Comparison of ENCODE assay signal across 8 cellular contexts in genomic region chr7:26399309-26399610, GRCh38.
A peak's percentile ranks its signal among the peaks of the same experiment; 100 is the strongest.
DNase-seq lines count a peak whose midpoint lies in the region; ATAC-seq and FAIRE-seq lines count a peak whose summit lies in the region.

No MANE protein-coding gene starts in this region.

- H3K27ac Mint-ChIP-seq in activated naive CD4-positive, alpha-beta T cell treated with anti-CD3 and anti-CD28 coated beads for 36 hours: no peak overlapping the region
- H3K27ac Mint-ChIP-seq in activated naive CD4-positive, alpha-beta T cell treated with anti-CD3 and anti-CD28 coated beads, Interleukin-2, amount 50 U/mL, for 72 hours: peak overlapping the region in 1 of 2 donors; percentile 20
- H3K27ac Mint-ChIP-seq in activated T-helper 17 cell treated with anti-CD3 and anti-CD28 coated beads, Interleukin-2, amount 50 U/mL, for 72 hours: no peak overlapping the region

- CTCF ChIA-PET in activated naive CD4-positive, alpha-beta T cell treated with anti-CD3 and anti-CD28 coated beads for 36 hours (lab: Charles Lee): interaction anchor here (1.4 to 1.7 kb wide), 2 partner anchors 10 to 22 kb away, joined by 4 read pairs; no protein-coding TSS in a partner anchor

- no peak for FAIRE-seq in urothelium cell line (lab: Jason Lieb, UNC)

- H3K27me3 Mint-ChIP-seq in activated naive CD4-positive, alpha-beta T cell treated with anti-CD3 and anti-CD28 coated beads for 36 hours (ENCODE audit: low read depth): peaks cover 37% of the 10 kb centered on the region
- peaks cover 36% of the 10 kb centered on the region for H3K27me3 Mint-ChIP-seq in activated T-helper 17 cell treated with anti-CD3 and anti-CD28 coated beads, Interleukin-2, amount 50 U/mL, for 72 hours

- DNase-seq in activated naive CD4-positive, alpha-beta T cell treated with anti-CD3 and anti-CD28 coated beads for 36 hours: no peak
- no peak for DNase-seq in activated naive CD4-positive, alpha-beta T cell treated with anti-CD3 and anti-CD28 coated beads, Interleukin-2, amount 50 U/mL, for 72 hours (ENCODE audit: low spot score in 2 of 2)
- DNase-seq in hepatic stellate cell (ENCODE audit: low spot score): peak; percentile 7
- DNase-seq in renal cortical epithelial cell (ENCODE audit: low read depth): peak; percentile 81
- no peak for DNase-seq in urothelium cell line (ENCODE audit: low spot score)
- no peak for DNase-seq in NCI-H1436 (lab: John Stamatoyannopoulos, UW)

- intact Hi-C loops in activated naive CD4-positive, alpha-beta T cell treated with anti-CD3 and anti-CD28 coated beads for 36 hours (cut with micrococcal nuclease): loop anchor here (1.0 kb wide), 1 partner anchor 22 kb away; no protein-coding TSS in a partner anchor

- H3K9me3 Mint-ChIP-seq in activated naive CD4-positive, alpha-beta T cell treated with anti-CD3 and anti-CD28 coated beads for 36 hours: no peaks in the 10 kb centered on the region
- H3K9me3 Mint-ChIP-seq in activated naive CD4-positive, alpha-beta T cell treated with anti-CD3 and anti-CD28 coated beads, Interleukin-2, amount 50 U/mL, for 72 hours: no peaks in the 10 kb centered on the region
- H3K9me3 Mint-ChIP-seq in activated T-helper 17 cell treated with anti-CD3 and anti-CD28 coated beads, Interleukin-2, amount 50 U/mL, for 72 hours: no peaks in the 10 kb centered on the region

- H3K4me1 Mint-ChIP-seq in activated naive CD4-positive, alpha-beta T cell treated with anti-CD3 and anti-CD28 coated beads for 36 hours (ENCODE audit: low read depth): peaks cover 5% of the 10 kb centered on the region
- H3K4me1 Mint-ChIP-seq in activated T-helper 17 cell treated with anti-CD3 and anti-CD28 coated beads, Interleukin-2, amount 50 U/mL, for 72 hours: peaks cover 6% of the 10 kb centered on the region

- ATAC-seq in activated naive CD4-positive, alpha-beta T cell treated with anti-CD3 and anti-CD28 coated beads, Interleukin-2, amount 50 U/mL, for 72 hours: no peak
- ATAC-seq in activated T-helper 17 cell treated with anti-CD3 and anti-CD28 coated beads, Interleukin-2, amount 50 U/mL, for 72 hours (replicated peaks): no peak
- no peak for ATAC-seq in HG03108 (IDR thresholded peaks at IDR 0.05; ENCODE audit: unreplicated experiment)

- H3K36me3 Mint-ChIP-seq in activated naive CD4-positive, alpha-beta T cell treated with anti-CD3 and anti-CD28 coated beads for 36 hours (ENCODE audit: low read depth): no peaks in the 10 kb centered on the region
- H3K36me3 Mint-ChIP-seq in activated naive CD4-positive, alpha-beta T cell treated with anti-CD3 and anti-CD28 coated beads, Interleukin-2, amount 50 U/mL, for 72 hours: peaks cover 0 to 6% of the 10 kb centered on the region in 2 donors
- H3K36me3 Mint-ChIP-seq in activated T-helper 17 cell treated with anti-CD3 and anti-CD28 coated beads, Interleukin-2, amount 50 U/mL, for 72 hours (ENCODE audit: low read depth): no peaks in the 10 kb centered on the region

- peak overlapping the region; percentile 92 for H3K4me3 Mint-ChIP-seq in activated naive CD4-positive, alpha-beta T cell treated with anti-CD3 and anti-CD28 coated beads for 36 hours
- peak overlapping the region; percentile 84 for H3K4me3 Mint-ChIP-seq in activated T-helper 17 cell treated with anti-CD3 and anti-CD28 coated beads, Interleukin-2, amount 50 U/mL, for 72 hours

Comparison
In these comparisons a context has a peak if more than half of its experiments do, and no peak if none do; other contexts are left out.
1. DNase-seq: peak in hepatic stellate cell (single experiment) and renal cortical epithelial cell (single experiment); none in activated naive CD4-positive, alpha-beta T cell treated with anti-CD3 and anti-CD28 coated beads for 36 hours (single experiment), activated naive CD4-positive, alpha-beta T cell treated with anti-CD3 and anti-CD28 coated beads, Interleukin-2, amount 50 U/mL, for 72 hours (0 of 2), urothelium cell line (single experiment) and NCI-H1436 (single experiment).